ENCODE assay signal across 18 cellular contexts in the genomic region with DNA sequence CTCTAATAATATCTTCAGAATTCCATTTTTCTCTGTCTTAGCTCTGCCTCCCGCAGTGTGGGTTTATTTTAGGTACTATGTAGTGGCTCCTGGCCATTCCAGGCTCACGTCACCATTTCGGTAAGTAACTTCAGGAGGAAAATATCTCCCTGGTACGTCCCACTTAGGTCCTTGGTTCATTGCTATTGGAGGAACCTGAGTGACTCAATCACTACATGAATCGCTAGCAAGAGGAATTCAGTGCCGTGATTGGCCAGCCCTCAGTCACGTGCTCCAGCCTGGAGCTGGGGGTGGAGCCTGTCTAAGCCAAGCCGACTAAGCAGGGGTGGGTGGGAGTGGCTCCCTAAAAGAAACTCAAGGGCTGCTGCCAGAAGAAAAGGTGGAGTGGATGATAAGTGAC.
A peak's percentile ranks its signal among the peaks of the same experiment; 100 is the strongest.
DNase-seq lines count a peak whose midpoint lies in the region; ATAC-seq and TF ChIP-seq lines count a peak whose summit lies in the region.
"Had no signal": no experiment of that assay in that cellular context is flagged by ENCODE, and none has a peak within 500 bp of the region (broad histone marks: within the 10 kb centered on the region; RNA-seq: fewer than 3 reads in every experiment).

No MANE protein-coding gene starts in this region.

- no peaks in the 10 kb centered on the region for H3K27me3 Mint-ChIP-seq in CD4-positive, alpha-beta memory T cell
- H3K27me3 Mint-ChIP-seq: naive thymus-derived CD8-positive, alpha-beta T cell had no signal

- no peak overlapping the region for H3K27ac Mint-ChIP-seq in CD4-positive, alpha-beta memory T cell
- H3K27ac Mint-ChIP-seq: CD8-positive, alpha-beta T cell had no signal

- DNase-seq in activated CD4-positive, alpha-beta T cell treated with anti-CD3 and anti-CD28 coated beads for 48 hours, result peak; percentile 16
- no peak for DNase-seq in activated CD4-positive, alpha-beta T cell treated with anti-CD3 and anti-CD28 coated beads, Interleukin-2, amount 50 U/mL, for 1 hour
- no peak for DNase-seq in Right ventricle myocardium superior
- peak; percentile 34 to 64 for DNase-seq in gastrocnemius medialis
- no peak for DNase-seq in body of pancreas
- no peak for DNase-seq in CD4-positive, alpha-beta memory T cell
- DNase-seq: activated naive CD4-positive, alpha-beta T cell treated with Interleukin-2 at 50 U/mL for 16 hours; activated T-cell treated with anti-CD3 and anti-CD28 coated beads for 4 hours; CD8-positive, alpha-beta T cell; cortex of kidney; islet precursor cell; naive thymus-derived CD8-positive, alpha-beta T cell; NCI-H1930; trophoblast cell had no signal

- H3K27me3 ChIP-seq in gastrocnemius medialis (no peaks in the 10 kb centered on the region), body of pancreas (no peaks in the 10 kb centered on the region)
- H3K27me3 ChIP-seq in CD4-positive, alpha-beta memory T cell (ENCODE audit: insufficient read depth, low read length), result no peaks in the 10 kb centered on the region

- H3K9me3 Mint-ChIP-seq in CD4-positive, alpha-beta memory T cell, result peaks cover 0 to 2% (median 0%) of the 10 kb centered on the region in 8 donors
- H3K9me3 Mint-ChIP-seq: CD8-positive, alpha-beta T cell; naive thymus-derived CD8-positive, alpha-beta T cell had no signal

- H3K4me1 ChIP-seq in gastrocnemius medialis (peaks cover 4 to 24% of the 10 kb centered on the region in 2 donors), body of pancreas (no peaks in the 10 kb centered on the region)
- peaks cover 21% of the 10 kb centered on the region for H3K4me1 ChIP-seq in CD4-positive, alpha-beta memory T cell (ENCODE audit: insufficient read depth, low read length)
- H3K4me1 ChIP-seq: prostate gland had no signal

- H3K9me3 ChIP-seq in gastrocnemius medialis (no peaks in the 10 kb centered on the region), body of pancreas (no peaks in the 10 kb centered on the region)
- no peaks in the 10 kb centered on the region for H3K9me3 ChIP-seq in CD4-positive, alpha-beta memory T cell (ENCODE audit: control insufficient read depth in 1 of 2, low read length in 2 of 2)
- H3K9me3 ChIP-seq: prostate gland had no signal

- peak overlapping the region in 3 of 4 donors; percentile 31 to 76 (median 38) for H3K27ac ChIP-seq in gastrocnemius medialis
- H3K27ac ChIP-seq in body of pancreas, result no peak overlapping the region
- no peak overlapping the region for H3K27ac ChIP-seq in CD4-positive, alpha-beta memory T cell (ENCODE audit: low read depth, low read length)
- H3K27ac ChIP-seq: epithelial cell of prostate, prostate gland had no signal

- H3K36me3 ChIP-seq in gastrocnemius medialis, result no peaks in the 10 kb centered on the region
- H3K36me3 ChIP-seq in body of pancreas (replicated peaks in 1 of 2; ENCODE audit: insufficient read depth in 1 of 2, low read depth in 2 of 2), result no peaks in the 10 kb centered on the region
- H3K36me3 ChIP-seq in CD4-positive, alpha-beta memory T cell (ENCODE audit: insufficient read depth, low read length), result no peaks in the 10 kb centered on the region
- H3K36me3 ChIP-seq: prostate gland had no signal

- TF ChIP-seq POLR2A in gastrocnemius medialis (IDR thresholded peaks at IDR 0.05), result no peak
- TF ChIP-seq POLR2A in body of pancreas (IDR thresholded peaks at IDR 0.05), result no peak

- intact Hi-C loops in Right ventricle myocardium superior (cut with DNase I), result no loop called here
- intact Hi-C loops in gastrocnemius medialis (cut with DNase I; ENCODE audit: low total_unique reads), result no loop called here
- intact Hi-C loops in body of pancreas (cut with DNase I), result no loop called here
- intact Hi-C loops in CD4-positive, alpha-beta memory T cell (cut with micrococcal nuclease), result no loop called here

- ATAC-seq in Right ventricle myocardium superior (ENCODE audit: poor library complexity), result peak; percentile 72
- peak; percentile 74 to 86 for ATAC-seq in gastrocnemius medialis
- ATAC-seq in body of pancreas, result no peak
- no peak for ATAC-seq in GM21367 (IDR thresholded peaks at IDR 0.05; ENCODE audit: unreplicated experiment)
- ATAC-seq: CD8-positive, alpha-beta T cell; naive thymus-derived CD8-positive, alpha-beta T cell had no signal

- CTCF ChIA-PET in CD4-positive, alpha-beta memory T cell (lab: Charles Lee; ENCODE audit: partially characterized antibody), result interaction anchor here (2.4 to 4.8 kb wide), 3 partner anchors 14 to 71 kb away, joined by 14 to 31 read pairs (median 24); no protein-coding TSS in a partner anchor

- 75 to 78% methylated on average over 8 of the region's 8 CpGs for WGBS in body of pancreas, 2 donors

- H3K4me1 Mint-ChIP-seq in CD4-positive, alpha-beta memory T cell, result peaks cover 17 to 22% (median 19%) of the 10 kb centered on the region in 4 donors

- H3K4me3 ChIP-seq in gastrocnemius medialis, result no peak overlapping the region
- H3K4me3 ChIP-seq in body of pancreas, result no peak overlapping the region
- H3K4me3 ChIP-seq in CD4-positive, alpha-beta memory T cell (ENCODE audit: low read length in 2 of 2), result no peak overlapping the region
- H3K4me3 ChIP-seq: prostate gland had no signal

- TF ChIP-seq RAD21 in Ishikawa (IDR thresholded peaks at IDR 0.05; ENCODE audit: low read depth), result no peak

- H3K4me3 Mint-ChIP-seq in CD4-positive, alpha-beta memory T cell, result no peak overlapping the region
- H3K4me3 Mint-ChIP-seq: CD8-positive, alpha-beta T cell had no signal

- POLR2A ChIA-PET in CD4-positive, alpha-beta memory T cell (lab: Charles Lee; ENCODE audit: partially characterized antibody), result interaction anchor here (3.2 to 5.8 kb wide), 4 partner anchors 8 to 71 kb away, joined by 17 to 94 read pairs (median 48); no protein-coding TSS in a partner anchor

- TF ChIP-seq CTCF in gastrocnemius medialis (IDR thresholded peaks at IDR 0.05 in 4 of 5, conservative IDR thresholded peaks at IDR 0.05 in 1 of 5) (no peak), body of pancreas (IDR thresholded peaks at IDR 0.05) (no peak)

- in situ Hi-C loops in gastrocnemius medialis (cut with MboI; ENCODE audit: low sequenced_read_pairs in 4 of 4), result no loop called here

- TF ChIP-seq EP300 in Ishikawa (IDR thresholded peaks at IDR 0.05; ENCODE audit: borderline replicate concordance), result no peak

- no peaks in the 10 kb centered on the region for H3K36me3 Mint-ChIP-seq in CD4-positive, alpha-beta memory T cell
- H3K36me3 Mint-ChIP-seq: CD8-positive, alpha-beta T cell had no signal

TF ChIP-seq in Ishikawa, 13 proteins besides CTCF, POLR2A, EP300 and RAD21:
- no peak for TF ChIP-seq TCF12 (IDR thresholded peaks at IDR 0.05; ENCODE audit: low read depth)
- TF ChIP-seq TEAD4 (IDR thresholded peaks at IDR 0.05), result no peak
- no peak for TF ChIP-seq CREB1 (IDR thresholded peaks at IDR 0.05; ENCODE audit: low read depth)
- TF ChIP-seq, protein P1, sequence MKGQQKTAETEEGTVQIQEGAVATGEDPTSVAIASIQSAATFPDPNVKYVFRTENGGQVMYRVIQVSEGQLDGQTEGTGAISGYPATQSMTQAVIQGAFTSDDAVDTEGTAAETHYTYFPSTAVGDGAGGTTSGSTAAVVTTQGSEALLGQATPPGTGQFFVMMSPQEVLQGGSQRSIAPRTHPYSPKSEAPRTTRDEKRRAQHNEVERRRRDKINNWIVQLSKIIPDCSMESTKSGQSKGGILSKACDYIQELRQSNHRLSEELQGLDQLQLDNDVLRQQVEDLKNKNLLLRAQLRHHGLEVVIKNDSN (IDR thresholded peaks at IDR 0.05), result peak; percentile 48
- TF ChIP-seq TAF1 (IDR thresholded peaks at IDR 0.05; ENCODE audit: low read depth), result no peak

Comparison
In these comparisons a context has a peak if more than half of its experiments do, and no peak if none do; other contexts are left out.
1. DNase-seq: peak in activated CD4-positive, alpha-beta T cell treated with anti-CD3 and anti-CD28 coated beads for 48 hours (single experiment) and gastrocnemius medialis (2 of 2); none in activated CD4-positive, alpha-beta T cell treated with anti-CD3 and anti-CD28 coated beads, Interleukin-2, amount 50 U/mL, for 1 hour (single experiment), Right ventricle myocardium superior (single experiment), body of pancreas (0 of 4) and CD4-positive, alpha-beta memory T cell (0 of 5).
2. ATAC-seq: peak in Right ventricle myocardium superior (single experiment) and gastrocnemius medialis (2 of 2); none in body of pancreas (single experiment) and GM21367 (single experiment).
3. H3K27ac ChIP-seq: peak in gastrocnemius medialis (3 of 4); none in body of pancreas (0 of 4) and CD4-positive, alpha-beta memory T cell (single experiment).